In genomic region chr21:37226356-37226920, GRCh38 we compare ENCODE assay signal across 1 cellular context.
TF ChIP-seq lines count a peak whose summit lies in the region.

No MANE protein-coding gene starts in this region.

TF ChIP-seq in HepG2, 621 proteins besides CTCF, POLR2A, EP300 and RAD21:
- no peak for TF ChIP-seq MZF1 (CRISPR knock-in tag; IDR thresholded peaks at IDR 0.05; ENCODE audit: borderline replicate concordance)
- TF ChIP-seq AGO2 (optimal IDR thresholded peaks at IDR 0.05; ENCODE audit: low read depth, low read length) = peak; percentile 22
